ENCODE assay signal across 17 cellular contexts in the genomic region with DNA sequence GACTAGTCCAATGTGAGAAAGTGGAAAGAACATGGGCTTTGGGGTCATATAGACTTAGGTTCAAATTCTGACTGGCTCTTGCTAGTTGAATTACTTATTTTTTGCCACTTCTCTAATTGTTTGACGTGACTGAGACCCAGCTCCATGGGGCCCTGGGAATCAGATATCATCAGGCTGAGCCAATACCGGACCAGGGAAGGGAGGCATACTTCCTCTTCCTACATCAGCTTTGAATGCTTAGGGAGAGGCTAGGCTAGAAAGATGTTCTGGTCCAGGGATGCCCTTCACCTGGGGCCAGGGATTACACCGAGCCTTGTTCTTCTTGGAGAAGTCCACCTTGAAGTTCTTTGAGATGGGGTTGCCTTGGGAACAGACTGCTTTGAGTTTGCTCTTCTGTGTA.
"Had no signal": no experiment of that assay in that cellular context is flagged by ENCODE, and none has a peak within 500 bp of the region (broad histone marks: within the 10 kb centered on the region; RNA-seq: fewer than 3 reads in every experiment).

No MANE protein-coding gene starts in this region.

- ATAC-seq: esophagus mucosa; gastrocnemius medialis; heart left ventricle; left lobe of liver; natural killer cell treated with Interleukin-12 subunit alpha and Interleukin-12 subunit beta and Interleukin-15 and Interleukin-18, amount 100 ng/mL, for 72 hours had no signal

- DNase-seq: activated B cell treated with CpG ODN at 0.5 μM for 24 hours; activated CD4-positive, alpha-beta memory T cell treated with anti-CD3 and anti-CD28 coated beads for 36 hours; activated CD4-positive, alpha-beta T cell treated with anti-CD3 and anti-CD28 coated beads for 4 hours; activated naive CD4-positive, alpha-beta T cell; activated naive CD8-positive, alpha-beta T cell treated with anti-CD3 and anti-CD28 coated beads for 36 hours; activated T-cell treated with anti-CD3 and anti-CD28 coated beads for 4 hours; amniotic stem cell; effector CD4-positive, alpha-beta T cell; gastrocnemius medialis; heart left ventricle; kidney; sigmoid colon; spleen; stimulated activated naive B cell treated with anti-CD40 and anti-IgM and Interleukin-4, amounts not matched to agents 10 μg/mL and 1 μg/mL and 100 μg/mL, for 72 hours had no signal
